Comparison of ENCODE assay signal across 1 cellular context in genomic region chr9:124257865-124258764, GRCh38.
TF ChIP-seq lines count a peak whose summit lies in the region.

TSS of gene NEK6 (plus strand) at chr9:124257949. CDS start at chr9:124301965, 44,016 bp downstream.

TF ChIP-seq in K562, 482 proteins besides CTCF, POLR2A, EP300 and RAD21 (continued from another document and continues in another):
- TF ChIP-seq ZNF318 (IDR thresholded peaks at IDR 0.05; ENCODE audit: borderline replicate concordance in 1 of 2, low read depth in 1 of 2) (no peak), EGR1 (conservative IDR thresholded peaks at IDR 0.05) (peak; percentile 40), FOSL1 (tag; conservative IDR thresholded peaks at IDR 0.05) (0 out of 2 replicates have a peak, but pooled peaks have one; percentile 36), ZBTB43 (CRISPR knock-in tag; IDR thresholded peaks at IDR 0.05) (0 out of 2 replicates have a peak, but pooled peaks have one; percentile 24), RBBP5 (IDR thresholded peaks at IDR 0.05; ENCODE audit: borderline replicate concordance, insufficient read depth, low read length, poor library complexity, severe bottlenecking) (peak; percentile 27), CHD4 (IDR thresholded peaks at IDR 0.05; ENCODE audit: insufficient read depth, insufficient replicate concordance, low read depth, low read length, poor library complexity, severe bottlenecking) (no peak), ZNF57 (CRISPR knock-in tag; IDR thresholded peaks at IDR 0.05) (no peak), NFYB (IDR thresholded peaks at IDR 0.05; ENCODE audit: extremely low read depth, insufficient read length) (no peak), ZBTB40 (IDR thresholded peaks at IDR 0.05) (no peak), ZBTB40 (CRISPR knock-in tag; IDR thresholded peaks at IDR 0.05) (no peak), HNRNPLL (IDR thresholded peaks at IDR 0.05; ENCODE audit: low read depth, low read length, poor library complexity, severe bottlenecking) (no peak), ATF7 (IDR thresholded peaks at IDR 0.05) (no peak), GTF2E2 (tag; IDR thresholded peaks at IDR 0.05) (no peak), MNT (conservative IDR thresholded peaks at IDR 0.05) (peak in 1 of 2 experiments; percentile 58; a peak in 2 of 4 replicates), RBFOX2 (IDR thresholded peaks at IDR 0.05; ENCODE audit: low read depth, low read length) (0 out of 2 replicates have a peak, but pooled peaks have one; percentile 25), ZBTB2 (IDR thresholded peaks at IDR 0.05) (no peak), E4F1 (CRISPR knock-in tag; IDR thresholded peaks at IDR 0.05; ENCODE audit: borderline replicate concordance) (no peak), BHLHE40 (IDR thresholded peaks at IDR 0.05; ENCODE audit: low read length) (peak; percentile 74), MTA3 (IDR thresholded peaks at IDR 0.05; ENCODE audit: borderline replicate concordance) (0 out of 2 replicates have a peak, but pooled peaks have one; percentile 21), SUPT5H (IDR thresholded peaks at IDR 0.05) (no peak), CREB5 (CRISPR knock-in tag; IDR thresholded peaks at IDR 0.05) (no peak), TAF9B (IDR thresholded peaks at IDR 0.05; ENCODE audit: partially characterized antibody) (no peak), ZNF384 (IDR thresholded peaks at IDR 0.05; ENCODE audit: low read depth, low read length) (no peak), HES1 (IDR thresholded peaks at IDR 0.05; ENCODE audit: low read depth) (no peak), ZNF197 (CRISPR knock-in tag; IDR thresholded peaks at IDR 0.05; ENCODE audit: low read depth) (peak; percentile 92)
